19 cellular contexts compared by ENCODE assay signal in genomic region chr10:50601974-50602373, GRCh38. TPM values are rescaled to one million over a fixed set of nuclear protein-coding genes. Genes with fewer than 3 reads are reported as not detected.
DNase-seq lines count a peak whose midpoint lies in the region; ATAC-seq, FAIRE-seq and TF ChIP-seq lines count a peak whose summit lies in the region.
"Had no signal": no experiment of that assay in that cellular context is flagged by ENCODE, and none has a peak within 500 bp of the region (broad histone marks: within the 10 kb centered on the region; RNA-seq: fewer than 3 reads in every experiment).

No MANE protein-coding gene starts in this region.

- TF ChIP-seq POLR2A in thyroid gland (IDR thresholded peaks at IDR 0.05) = no peak

- no peak for FAIRE-seq in kidney (lab: Jason Lieb, UNC)
- FAIRE-seq: GM19239 had no signal

- no peaks in the 10 kb centered on the region for H3K36me3 ChIP-seq in CD4-positive, CD25-positive, alpha-beta regulatory T cell (ENCODE audit: control insufficient read depth, insufficient read depth, low read length)
- H3K36me3 ChIP-seq in thyroid gland (no peaks in the 10 kb centered on the region), kidney (ENCODE audit: control insufficient read depth in 1 of 2, insufficient read depth in 2 of 2, low read length in 2 of 2) (no peaks in the 10 kb centered on the region)
- H3K36me3 ChIP-seq: BE2C, HAP-1 had no signal

- no peaks in the 10 kb centered on the region for H3K9me3 ChIP-seq in CD4-positive, CD25-positive, alpha-beta regulatory T cell (ENCODE audit: control insufficient read depth in 2 of 2, low read length in 2 of 2)
- H3K9me3 ChIP-seq in thyroid gland (no peaks in the 10 kb centered on the region), kidney (ENCODE audit: control insufficient read depth in 1 of 2, low read length in 2 of 2) (no peaks in the 10 kb centered on the region)
- H3K9me3 ChIP-seq: BE2C, HAP-1 had no signal

- CTCF ChIA-PET in HEK293T (lab: Yijun Ruan, JAX) = no interaction called here

- POLR2A ChIA-PET in HEK293T (lab: Yijun Ruan, JAX) = no interaction called here

- WGBS in thyroid gland, 2 donors = 90 to 97% methylated on average over 1 of the region's 1 CpG

- H3K9ac ChIP-seq in kidney (ENCODE audit: low read length in 2 of 2) = no peak overlapping the region
- H3K9ac ChIP-seq: GM23248 had no signal

- no peak overlapping the region for H3K4me3 ChIP-seq in CD4-positive, CD25-positive, alpha-beta regulatory T cell (ENCODE audit: low read depth, low read length)
- no peak overlapping the region for H3K4me3 ChIP-seq in thyroid gland (replicated peaks in 1 of 3)
- H3K4me3 ChIP-seq in kidney (ENCODE audit: low read length in 2 of 2) = no peak overlapping the region
- H3K4me3 ChIP-seq: GM23248, HAP-1 had no signal

- H3K27ac ChIP-seq in CD4-positive, CD25-positive, alpha-beta regulatory T cell (ENCODE audit: insufficient read depth, low read length, poor library complexity, severe bottlenecking) = no peak overlapping the region
- peak overlapping the region; percentile 88 for H3K27ac ChIP-seq in VCaP
- peak overlapping the region; percentile 27 to 72 (median 69) for H3K27ac ChIP-seq in thyroid gland
- H3K27ac ChIP-seq in kidney (ENCODE audit: low read depth in 2 of 2, low read length in 2 of 2) = no peak overlapping the region

- H3K4me1 ChIP-seq in CD4-positive, CD25-positive, alpha-beta regulatory T cell (ENCODE audit: control insufficient read depth, insufficient read depth, low read length, poor library complexity, severe bottlenecking) = peaks cover 46% of the 10 kb centered on the region
- H3K4me1 ChIP-seq in thyroid gland (peaks cover 75 to 79% of the 10 kb centered on the region in 2 donors), kidney (ENCODE audit: control insufficient read depth in 1 of 2, insufficient read depth in 1 of 2, low read depth in 1 of 2, low read length in 2 of 2) (peaks cover 9 to 21% of the 10 kb centered on the region in 2 donors)

- no peak for TF ChIP-seq CTCF in VCaP (conservative IDR thresholded peaks at IDR 0.05)
- TF ChIP-seq CTCF in thyroid gland (IDR thresholded peaks at IDR 0.05) = no peak
- no peak for TF ChIP-seq CTCF in kidney (IDR thresholded peaks at IDR 0.05; ENCODE audit: borderline replicate concordance, extremely low read depth, insufficient read depth)

- no peak for DNase-seq in CD4-positive, CD25-positive, alpha-beta regulatory T cell
- DNase-seq in HEK293T (ENCODE audit: extremely low spot score) = no peak
- no peak for DNase-seq in thyroid gland
- DNase-seq in NK-92 (lab: John Stamatoyannopoulos, UW; ENCODE audit: unreplicated experiment) = no peak
- no peak for DNase-seq in kidney
- DNase-seq: ACHN; BE2C; C1 segment of cervical spinal cord; Calu3; CD4-positive, alpha-beta memory T cell; DMS 273 treated with DMSO at 0.1 percent for 48 hours; DMS79; GDM1; GM23248; Karpas-422 had no signal

- intact Hi-C loops in thyroid gland (cut with DNase I) = no loop called here
- intact Hi-C loops in kidney (cut with DNase I) = no loop called here

- H3K27me3 Mint-ChIP-seq in CD4-positive, CD25-positive, alpha-beta regulatory T cell = no peaks in the 10 kb centered on the region
- H3K27me3 Mint-ChIP-seq: CD4-positive, alpha-beta memory T cell had no signal

- H3K4me3 Mint-ChIP-seq in CD4-positive, CD25-positive, alpha-beta regulatory T cell = peak overlapping the region in 2 of 4 donors; percentile 33 to 49

- H3K4me1 Mint-ChIP-seq in CD4-positive, CD25-positive, alpha-beta regulatory T cell = peaks cover 50 to 79% (median 64%) of the 10 kb centered on the region in 4 donors

- H3K9me3 Mint-ChIP-seq in CD4-positive, CD25-positive, alpha-beta regulatory T cell = no peaks in the 10 kb centered on the region
- H3K9me3 Mint-ChIP-seq: CD4-positive, alpha-beta memory T cell had no signal

- ATAC-seq in CD4-positive, CD25-positive, alpha-beta regulatory T cell (ENCODE audit: low read depth in 2 of 2) = no peak
- ATAC-seq in GM21423 (IDR thresholded peaks at IDR 0.05; ENCODE audit: unreplicated experiment) = no peak

- H3K27me3 ChIP-seq in CD4-positive, CD25-positive, alpha-beta regulatory T cell (ENCODE audit: control insufficient read depth, insufficient read depth, low read length) = no peaks in the 10 kb centered on the region
- no peaks in the 10 kb centered on the region for H3K27me3 ChIP-seq in thyroid gland
- H3K27me3 ChIP-seq: BE2C had no signal

- H3K36me3 Mint-ChIP-seq in CD4-positive, CD25-positive, alpha-beta regulatory T cell = peaks cover 10% of the 10 kb centered on the region

- H3K27ac Mint-ChIP-seq in CD4-positive, CD25-positive, alpha-beta regulatory T cell = peak overlapping the region in 2 of 3 donors; percentile 32 to 50

TF ChIP-seq in HEK293T, 16 proteins besides CTCF, POLR2A, EP300 and RAD21:
- TF ChIP-seq LEF1 (IDR thresholded peaks at IDR 0.05; ENCODE audit: borderline replicate concordance) (no peak), PKNOX1 (IDR thresholded peaks at IDR 0.05) (peak; percentile 72)

RNA-seq across cellular contexts. Expression of gene SGMS1, which starts 21.8 kb away (rescaled TPM):
- total RNA-seq in CD4-positive, CD25-positive, alpha-beta regulatory T cell = 241 TPM
- polyA plus RNA-seq in CD4-positive, CD25-positive, alpha-beta regulatory T cell = 10 to 100 TPM; 25.7 to 34.3 (median 31.4) TPM
- 10 to 100 TPM; 80.8 to 98.9 (median 90.7) TPM for total RNA-seq in thyroid gland
- total RNA-seq in kidney = 100 TPM
- 13.6 TPM for polyA plus RNA-seq in kidney (ENCODE audit: insufficient read depth, low read depth, low replicate concordance)

Comparison
In these comparisons a context has a peak if more than half of its experiments do, and no peak if none do; other contexts are left out.
1. H3K27ac ChIP-seq: peak in VCaP (single experiment) and thyroid gland (3 of 3); none in CD4-positive, CD25-positive, alpha-beta regulatory T cell (single experiment) and kidney (0 of 2).